Comparison of ENCODE assay signal across 8 cellular contexts in the genomic region with DNA sequence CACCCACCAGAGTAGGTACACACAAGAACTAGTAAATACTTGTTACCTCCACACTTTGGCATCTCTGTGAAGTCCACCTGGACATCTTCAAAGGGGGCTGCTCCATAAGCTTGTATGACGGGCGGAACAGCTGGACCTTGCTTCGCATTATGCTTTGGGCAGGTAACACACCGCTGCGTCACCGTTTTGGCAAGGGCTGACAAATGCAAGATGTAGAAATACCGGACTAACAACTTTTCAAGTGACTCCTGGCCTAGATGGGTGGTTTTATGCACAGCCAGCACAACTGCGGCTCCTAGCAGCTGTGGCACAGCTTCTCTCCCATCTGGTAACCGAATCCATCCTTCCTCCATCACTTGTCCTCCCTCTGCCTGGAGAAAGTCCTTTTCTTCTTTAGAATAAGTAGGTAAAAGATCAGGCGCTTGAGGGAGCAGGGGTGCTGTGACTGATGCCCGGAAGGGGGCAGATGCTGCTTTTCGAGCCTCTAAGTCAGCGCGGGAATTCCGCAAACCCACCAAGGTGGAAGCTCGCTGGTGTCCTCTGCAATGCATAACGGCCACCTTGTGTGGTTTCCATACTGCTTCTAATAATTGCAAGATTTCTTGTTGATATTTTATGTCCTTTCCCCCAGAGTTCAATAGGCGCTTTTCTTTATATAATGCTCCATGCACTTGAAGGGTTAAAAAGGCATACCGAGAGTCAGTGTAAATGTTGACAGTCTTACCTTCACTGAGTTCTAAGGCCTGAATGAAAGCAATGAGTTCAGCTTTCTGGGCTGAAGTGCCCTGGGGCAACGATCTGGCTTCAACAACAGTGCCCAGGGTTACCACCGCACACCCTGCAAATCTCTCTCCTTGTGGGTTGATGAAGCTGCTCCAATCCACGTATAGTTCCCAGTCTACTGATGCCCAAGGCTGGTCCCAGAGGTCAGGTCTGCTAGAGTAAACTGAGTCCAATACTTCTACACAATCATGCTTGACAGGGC.
DNase-seq lines count a peak whose midpoint lies in the region; ATAC-seq and TF ChIP-seq lines count a peak whose summit lies in the region.
"Not testable (repeated sequence)": the region's sequence is repeated elsewhere in the genome, so short reads cannot be mapped to it uniquely, and the experiment has no call there.

No MANE protein-coding gene starts in this region.

- not testable (repeated sequence) for ATAC-seq in left lobe of liver

- not testable (repeated sequence) for H3K27me3 Mint-ChIP-seq in Calu3 (ENCODE audit: unreplicated experiment); endodermal cell (ENCODE audit: insufficient read depth)

- intact Hi-C loops in Calu3 (cut with micrococcal nuclease; ENCODE audit: unreplicated experiment) = loop anchor here (5.0 kb wide), 2 partner anchors 88 to 337 kb away; no protein-coding TSS in a partner anchor
- intact Hi-C loops in thyroid gland (cut with DNase I) = not testable (repeated sequence)

- not testable (repeated sequence) for H3K36me3 ChIP-seq in endodermal cell (ENCODE audit: control insufficient read depth, insufficient read depth, low read length); parathyroid adenoma (ENCODE audit: control insufficient read depth, insufficient read depth, low read length); thyroid gland

- not testable (repeated sequence) for BruUV-seq in Calu3 (replicated peaks; lab: Mats Ljungman, UMichigan)

- H3K27ac ChIP-seq in VCaP (peak overlapping the region; percentile 84), parathyroid adenoma (peak overlapping the region; percentile 99), thyroid gland (peak overlapping the region; percentile 95 to 98 (median 95))
- not testable (repeated sequence) for H3K27ac ChIP-seq in endodermal cell (ENCODE audit: low read depth, low read length)

- H3K4me1 ChIP-seq in endodermal cell (ENCODE audit: control insufficient read depth, insufficient read depth, low read length) = not testable (repeated sequence)
- H3K4me1 ChIP-seq in parathyroid adenoma (peaks cover 36% of the 10 kb centered on the region), thyroid gland (peaks cover 32 to 35% of the 10 kb centered on the region in 2 donors)

- DNase-seq in Calu3 (peak; percentile 83), LNCaP clone FGC (ENCODE audit: low read depth) (peak; percentile 89), NCI-H345 treated with DMSO at 0.1 percent for 48 hours (lab: John Stamatoyannopoulos, UW; ENCODE audit: unreplicated experiment) (peak; percentile 14), left lobe of liver (ENCODE audit: low spot score) (peak; percentile 62), thyroid gland (peak; percentile 91 to 93)
- not testable (repeated sequence) for DNase-seq in endodermal cell

- H3K27me3 ChIP-seq in endodermal cell (ENCODE audit: control insufficient read depth, insufficient read depth, low read length, poor library complexity, severe bottlenecking); parathyroid adenoma (ENCODE audit: control insufficient read depth, insufficient read depth, low read length); thyroid gland: not testable (repeated sequence)

- peak in 1 of 2 donors; percentile 83 for TF ChIP-seq POLR2A in thyroid gland (IDR thresholded peaks at IDR 0.05)

- peak overlapping the region; percentile 87 for H3K27ac Mint-ChIP-seq in Calu3 (ENCODE audit: unreplicated experiment)
- H3K27ac Mint-ChIP-seq in endodermal cell = not testable (repeated sequence)

- H3K36me3 Mint-ChIP-seq in Calu3 (ENCODE audit: insufficient read depth, unreplicated experiment) = peaks cover 12% of the 10 kb centered on the region
- not testable (repeated sequence) for H3K36me3 Mint-ChIP-seq in endodermal cell (ENCODE audit: low read depth)

- H3K9me3 ChIP-seq in endodermal cell (ENCODE audit: control insufficient read depth, low read length); parathyroid adenoma (ENCODE audit: control insufficient read depth, low read length); thyroid gland: not testable (repeated sequence)

- H3K4me3 Mint-ChIP-seq in Calu3 (ENCODE audit: low read depth, unreplicated experiment) = peak overlapping the region; percentile 65
- H3K4me3 Mint-ChIP-seq in endodermal cell = not testable (repeated sequence)

- not testable (repeated sequence) for H3K79me2 ChIP-seq in parathyroid adenoma

- CTCF ChIA-PET in Calu3 (lab: Charles Lee) = interaction anchor here (0.9 to 1.6 kb wide), 8 partner anchors 15 to 429 kb away, joined by 3 to 11 read pairs (median 4); a partner anchor contains a TSS

- not testable (repeated sequence) for TF ChIP-seq CTCF in Calu3 (IDR thresholded peaks at IDR 0.05; ENCODE audit: unreplicated experiment); VCaP (conservative IDR thresholded peaks at IDR 0.05); thyroid gland (IDR thresholded peaks at IDR 0.05)
- TF ChIP-seq CTCF in LNCaP clone FGC (IDR thresholded peaks at IDR 0.05; ENCODE audit: control insufficient read depth, extremely low read depth, insufficient read depth) (peak; percentile 6; the same call in 1 of the 2 replicates), endodermal cell (conservative IDR thresholded peaks at IDR 0.05) (peak; percentile 52), parathyroid adenoma (IDR thresholded peaks at IDR 0.05) (peak; percentile 16)

- peak overlapping the region; percentile 70 for H3K4me2 ChIP-seq in parathyroid adenoma (ENCODE audit: low read length)

- WGBS in endodermal cell (ENCODE audit: insufficient coverage in 1 of 2, insufficient read length in 1 of 2), 2 experiments = 86 to 96% methylated on average over 19 to 22 of the region's 22 CpGs
- 27 to 45% methylated on average over 21 to 22 of the region's 22 CpGs for WGBS in thyroid gland, 2 donors

- H3K9ac ChIP-seq in endodermal cell (ENCODE audit: extremely low read depth, low read length, poor library complexity, severe bottlenecking) = not testable (repeated sequence)
- peak overlapping the region; percentile 85 for H3K9ac ChIP-seq in parathyroid adenoma

- H3K4me1 Mint-ChIP-seq in Calu3 (ENCODE audit: low read depth, unreplicated experiment) (peaks cover 31% of the 10 kb centered on the region), endodermal cell (peaks cover 23% of the 10 kb centered on the region)

- H2AFZ ChIP-seq in parathyroid adenoma = peak overlapping the region; percentile 92

- H3K9me3 Mint-ChIP-seq in Calu3 (ENCODE audit: low read depth, unreplicated experiment); endodermal cell: not testable (repeated sequence)

- peak overlapping the region; percentile 46 for H3K4me3 ChIP-seq in LNCaP clone FGC (ENCODE audit: low read depth, low read length)
- not testable (repeated sequence) for H3K4me3 ChIP-seq in endodermal cell (ENCODE audit: low read length)
- peak overlapping the region; percentile 65 for H3K4me3 ChIP-seq in parathyroid adenoma (ENCODE audit: low read depth, low read length)
- H3K4me3 ChIP-seq in thyroid gland (replicated peaks in 1 of 3) = peak overlapping the region in 2 of 3 donors; percentile 44 to 85
